In genomic region chr6:123997223-123997622, GRCh38 we compare ENCODE assay signal across 17 cellular contexts.
DNase-seq lines count a peak whose midpoint lies in the region; ATAC-seq, FAIRE-seq and TF ChIP-seq lines count a peak whose summit lies in the region.
"Had no signal": no experiment of that assay in that cellular context is flagged by ENCODE, and none has a peak within 500 bp of the region (broad histone marks: within the 10 kb centered on the region; RNA-seq: fewer than 3 reads in every experiment).

No MANE protein-coding gene starts in this region.

- no peaks in the 10 kb centered on the region for H3K27me3 ChIP-seq in K562 (ENCODE audit: control insufficient read depth in 2 of 2, insufficient read depth in 2 of 2, low read length in 2 of 2)
- H3K27me3 ChIP-seq: dorsolateral prefrontal cortex, heart right ventricle, neural progenitor cell had no signal

- in situ Hi-C loops in K562 (cut with MboI), result no loop called here

- no peak overlapping the region for H3K27ac Mint-ChIP-seq in osteocyte (ENCODE audit: unreplicated experiment)
- H3K27ac Mint-ChIP-seq: activated naive CD8-positive, alpha-beta T cell treated with anti-CD3 and anti-CD28 coated beads for 36 hours; activated T-cell treated with anti-CD3 and anti-CD28 coated beads, Interleukin-2, amount 50 U/mL, for 24 hours; B cell; neural progenitor cell; stimulated activated memory B cell treated with anti-CD40 and anti-IgM and Interleukin-4, amounts not matched to agents 10 μg/mL and 1 μg/mL and 100 μg/mL, for 72 hours had no signal

- TF ChIP-seq EP300 in K562 (IDR thresholded peaks at IDR 0.05; ENCODE audit: low read length), result no peak

- H3K4me1 Mint-ChIP-seq in osteocyte (ENCODE audit: unreplicated experiment), result peaks cover 6% of the 10 kb centered on the region
- H3K4me1 Mint-ChIP-seq: activated naive CD8-positive, alpha-beta T cell treated with anti-CD3 and anti-CD28 coated beads for 36 hours; B cell; neural progenitor cell; stimulated activated memory B cell treated with anti-CD40 and anti-IgM and Interleukin-4, amounts not matched to agents 10 μg/mL and 1 μg/mL and 100 μg/mL, for 72 hours had no signal

- H4K20me1 ChIP-seq in K562 (replicated peaks; ENCODE audit: control insufficient read depth, insufficient read depth, low read length), result no peaks in the 10 kb centered on the region

- H3K4me3 Mint-ChIP-seq in osteocyte (ENCODE audit: unreplicated experiment), result no peak overlapping the region
- H3K4me3 Mint-ChIP-seq: activated naive CD8-positive, alpha-beta T cell treated with anti-CD3 and anti-CD28 coated beads for 36 hours; activated T-cell treated with anti-CD3 and anti-CD28 coated beads, Interleukin-2, amount 50 U/mL, for 24 hours; B cell; neural progenitor cell; stimulated activated memory B cell treated with anti-CD40 and anti-IgM and Interleukin-4, amounts not matched to agents 10 μg/mL and 1 μg/mL and 100 μg/mL, for 72 hours had no signal

- FAIRE-seq in K562 (lab: Jason Lieb, UNC), result no peak
- FAIRE-seq: bronchial epithelial cell, TTC549 had no signal

- no peak overlapping the region for H3K27ac ChIP-seq in HEK293 (ENCODE audit: extremely low read depth, low read depth, low read length)
- no peak overlapping the region for H3K27ac ChIP-seq in K562 (ENCODE audit: extremely low read depth, low read depth, low read length)
- H3K27ac ChIP-seq: dorsolateral prefrontal cortex, heart right ventricle, neural progenitor cell had no signal

- no peak overlapping the region for H2AFZ ChIP-seq in K562 (ENCODE audit: low read depth, low read length)
- H2AFZ ChIP-seq: neural progenitor cell had no signal

- POLR2A ChIA-PET in HEK293 (lab: Yijun Ruan, JAX) (no interaction called here), K562 (lab: Yijun Ruan, JAX) (no interaction called here)

- no peaks in the 10 kb centered on the region for H3K79me2 ChIP-seq in K562 (ENCODE audit: control insufficient read depth, insufficient read depth, low read length)

- DNase-seq in NCI-H146 treated with DMSO at 0.1 percent for 48 hours (lab: John Stamatoyannopoulos, UW; ENCODE audit: unreplicated experiment) (peak; percentile 80), NCI-H510A treated with DMSO at 0.1 percent for 48 hours (lab: John Stamatoyannopoulos, UW) (peak; percentile 86), K562 (ENCODE audit: extremely low read depth in 1 of 4, low spot score in 3 of 4) (peak in 3 of 4 experiments; percentile 3 to 8 (median 6)), inferior parietal cortex (ENCODE audit: extremely low spot score) (no peak), osteocyte (ENCODE audit: extremely low spot score, unreplicated experiment) (no peak)
- DNase-seq: activated CD4-positive, alpha-beta T cell treated with anti-CD3 and anti-CD28 coated beads, Interleukin-2, amount 50 U/mL, for 48 hours; activated naive CD8-positive, alpha-beta T cell treated with anti-CD3 and anti-CD28 coated beads for 36 hours; activated T-cell treated with anti-CD3 and anti-CD28 coated beads, Interleukin-2, amount 50 U/mL, for 24 hours; dorsolateral prefrontal cortex; heart right ventricle had no signal

- H3K4me3 ChIP-seq in HEK293 (ENCODE audit: low read depth, low read length) (no peak overlapping the region), K562 (no peak overlapping the region)
- H3K4me3 ChIP-seq: dorsolateral prefrontal cortex, heart right ventricle, neural progenitor cell had no signal

- no peak for TF ChIP-seq CTCF in HEK293 (tag by site-specific recombination; IDR thresholded peaks at IDR 0.05)
- no peak for TF ChIP-seq CTCF in K562 (IDR thresholded peaks at IDR 0.05 in 2 of 3, conservative IDR thresholded peaks at IDR 0.05 in 1 of 3; ENCODE audit: insufficient read depth in 2 of 3, low read depth in 1 of 3, low read length in 3 of 3)
- TF ChIP-seq CTCF in osteocyte (IDR thresholded peaks at IDR 0.05), result no peak

- no peaks in the 10 kb centered on the region for H3K36me3 Mint-ChIP-seq in osteocyte (ENCODE audit: unreplicated experiment)
- H3K36me3 Mint-ChIP-seq: activated naive CD8-positive, alpha-beta T cell treated with anti-CD3 and anti-CD28 coated beads for 36 hours; neural progenitor cell; stimulated activated memory B cell treated with anti-CD40 and anti-IgM and Interleukin-4, amounts not matched to agents 10 μg/mL and 1 μg/mL and 100 μg/mL, for 72 hours had no signal

- TF ChIP-seq RAD21 in K562 (CRISPR knock-in tag; conservative IDR thresholded peaks at IDR 0.05 in 1 of 2, IDR thresholded peaks at IDR 0.05 in 1 of 2), result no peak

- H3K4me1 ChIP-seq in HEK293 (ENCODE audit: control insufficient read depth, insufficient read depth, low read length), result peaks cover 3% of the 10 kb centered on the region; the same call in 1 of the 2 replicates
- H3K4me1 ChIP-seq in K562 (replicated peaks in 1 of 2; ENCODE audit: control insufficient read depth in 2 of 2, insufficient read depth in 2 of 2, low read length in 2 of 2), result no peaks in the 10 kb centered on the region
- H3K4me1 ChIP-seq: neural progenitor cell had no signal

- no peaks in the 10 kb centered on the region for H3K27me3 Mint-ChIP-seq in osteocyte (ENCODE audit: unreplicated experiment)
- H3K27me3 Mint-ChIP-seq: activated naive CD8-positive, alpha-beta T cell treated with anti-CD3 and anti-CD28 coated beads for 36 hours; activated T-cell treated with anti-CD3 and anti-CD28 coated beads, Interleukin-2, amount 50 U/mL, for 24 hours; B cell; stimulated activated memory B cell treated with anti-CD40 and anti-IgM and Interleukin-4, amounts not matched to agents 10 μg/mL and 1 μg/mL and 100 μg/mL, for 72 hours had no signal

- no peak for ATAC-seq in K562
- no peak for ATAC-seq in HG02938 (IDR thresholded peaks at IDR 0.05; ENCODE audit: unreplicated experiment)
- ATAC-seq: stimulated activated memory B cell treated with anti-CD40 and anti-IgM and Interleukin-4, amounts not matched to agents 10 μg/mL and 1 μg/mL and 100 μg/mL, for 72 hours had no signal

- H3K9me3 ChIP-seq in HEK293 (ENCODE audit: control insufficient read depth, insufficient read depth, low read depth, low read length) (no peaks in the 10 kb centered on the region), K562 (replicated peaks; ENCODE audit: control insufficient read depth, insufficient read depth, low read depth, low read length) (no peaks in the 10 kb centered on the region)
- H3K9me3 ChIP-seq: heart right ventricle had no signal

- 0% methylated on average over 3 of the region's 3 CpGs for WGBS in K562 (ENCODE audit: insufficient coverage, low coverage, missing lambda C conversion rate)

- no peak overlapping the region for H3K9ac ChIP-seq in K562 (ENCODE audit: insufficient read depth in 1 of 2, low read depth in 2 of 2, low read length in 2 of 2)
- H3K9ac ChIP-seq: neural progenitor cell had no signal

- CTCF ChIA-PET in HEK293 (lab: Yijun Ruan, JAX) (interaction anchor here (0.6 to 0.8 kb wide), 2 partner anchors 10 to 16 kb away, joined by 3 read pairs; no protein-coding TSS in a partner anchor), K562 (lab: Yijun Ruan, JAX; ENCODE audit: low intra/inter-chr PET ratio) (no interaction called here)

- peaks cover 2% of the 10 kb centered on the region for H3K9me3 Mint-ChIP-seq in osteocyte (ENCODE audit: unreplicated experiment)
- H3K9me3 Mint-ChIP-seq: activated naive CD8-positive, alpha-beta T cell treated with anti-CD3 and anti-CD28 coated beads for 36 hours; activated T-cell treated with anti-CD3 and anti-CD28 coated beads, Interleukin-2, amount 50 U/mL, for 24 hours; neural progenitor cell; stimulated activated memory B cell treated with anti-CD40 and anti-IgM and Interleukin-4, amounts not matched to agents 10 μg/mL and 1 μg/mL and 100 μg/mL, for 72 hours had no signal

- BruUV-seq in K562 (replicated peaks; lab: Mats Ljungman, UMichigan), result no TSS peak

- H3K36me3 ChIP-seq in HEK293 (ENCODE audit: control insufficient read depth in 2 of 2, insufficient read depth in 1 of 2, low read length in 2 of 2), result no peaks in the 10 kb centered on the region
- no peaks in the 10 kb centered on the region for H3K36me3 ChIP-seq in K562 (ENCODE audit: control insufficient read depth, insufficient read depth, low read length)
- H3K36me3 ChIP-seq: heart right ventricle, neural progenitor cell had no signal

- TF ChIP-seq POLR2A in K562 (conservative IDR thresholded peaks at IDR 0.05), result no peak

- no peak overlapping the region for H3K4me2 ChIP-seq in K562 (ENCODE audit: insufficient read depth, low read length)
- H3K4me2 ChIP-seq: neural progenitor cell had no signal

- intact Hi-C loops in K562 (cut with micrococcal nuclease), result no loop called here

- H3K9me1 ChIP-seq in K562 (ENCODE audit: control insufficient read depth, insufficient read depth, low read length), result no peaks in the 10 kb centered on the region

TF ChIP-seq in HEK293, 187 proteins besides CTCF, POLR2A, EP300 and RAD21 (continues in another document):
- TF ChIP-seq ZNF629 (tag by site-specific recombination; IDR thresholded peaks at IDR 0.05), result no peak
- peak; percentile 28; the same call in 1 of the 2 replicates for TF ChIP-seq ZNF449 (tag by site-specific recombination; IDR thresholded peaks at IDR 0.05)

TF ChIP-seq in K562, 482 proteins besides CTCF, POLR2A, EP300 and RAD21:
- TF ChIP-seq PTTG1 (tag; IDR thresholded peaks at IDR 0.05; ENCODE audit: low read depth) (no peak), RHOXF2B (CRISPR knock-in tag; conservative IDR thresholded peaks at IDR 0.05) (no peak), NFRKB (IDR thresholded peaks at IDR 0.05; ENCODE audit: low read depth) (no peak), NFIC (IDR thresholded peaks at IDR 0.05) (peak; percentile 67)

Comparison
In these comparisons a context has a peak if more than half of its experiments do, and no peak if none do; other contexts are left out.
1. DNase-seq: peak in NCI-H146 treated with DMSO at 0.1 percent for 48 hours (single experiment), NCI-H510A treated with DMSO at 0.1 percent for 48 hours (single experiment) and K562 (3 of 4); none in inferior parietal cortex (single experiment) and osteocyte (single experiment).
2. Of the 44 proteins assayed by ChIP-seq in both K562 and HEK293: peak only in K562: none; only in HEK293: ZNF449; in both: none; in neither: 43.